Comparison of ENCODE assay signal across 20 cellular contexts in genomic region chr3:40985195-40985594, GRCh38.
DNase-seq lines count a peak whose midpoint lies in the region; ATAC-seq, FAIRE-seq and TF ChIP-seq lines count a peak whose summit lies in the region.
"Had no signal": no experiment of that assay in that cellular context is flagged by ENCODE, and none has a peak within 500 bp of the region (broad histone marks: within the 10 kb centered on the region; RNA-seq: fewer than 3 reads in every experiment).

No MANE protein-coding gene starts in this region.

- TF ChIP-seq CTCF in left lung (IDR thresholded peaks at IDR 0.05) (no peak), kidney (IDR thresholded peaks at IDR 0.05; ENCODE audit: borderline replicate concordance, extremely low read depth, insufficient read depth) (no peak)

- DNase-seq in DMS 273 (lab: John Stamatoyannopoulos, UW; ENCODE audit: unreplicated experiment), result peak; percentile 18
- DNase-seq in DMS 273 treated with DMSO at 0.1 percent for 48 hours (lab: John Stamatoyannopoulos, UW), result no peak
- peak; percentile 18 for DNase-seq in NAMALWA (ENCODE audit: low spot score)
- no peak for DNase-seq in left lung
- no peak for DNase-seq in kidney
- no peak for DNase-seq in hypothalamus (lab: John Stamatoyannopoulos, UW)
- DNase-seq: activated gamma-delta T cell; amygdala; HCEC 1CT; Karpas-422; stimulated activated CD4-positive, alpha-beta T cell treated with anti-CD3 and anti-CD28 coated beads, Interleukin-15, amount 100 ng/mL, for 24 hours; stimulated activated naive CD8-positive, alpha-beta T cell treated with anti-CD3 and anti-CD28 coated beads, Interleukin-15, Interleukin-2, amounts not matched to agents 100 U/mL and 50 U/mL, for 24 hours had no signal

- H3K9me3 ChIP-seq in left lung (no peaks in the 10 kb centered on the region), kidney (ENCODE audit: control insufficient read depth in 1 of 2, low read length in 2 of 2) (no peaks in the 10 kb centered on the region)
- H3K9me3 ChIP-seq: right atrium auricular region had no signal

- intact Hi-C loops in left lung (cut with DNase I), result no loop called here
- intact Hi-C loops in kidney (cut with DNase I), result no loop called here

- no peak overlapping the region for H3K9ac ChIP-seq in kidney (ENCODE audit: low read length in 2 of 2)
- H3K9ac ChIP-seq: BLaER1 treated with 17β-estradiol and CSF1 and Interleukin-3, amounts not matched to agents 10 nM and 100 nM had no signal

- H3K36me3 ChIP-seq in left lung (no peaks in the 10 kb centered on the region), kidney (ENCODE audit: control insufficient read depth in 1 of 2, insufficient read depth in 2 of 2, low read length in 2 of 2) (no peaks in the 10 kb centered on the region)
- H3K36me3 ChIP-seq: BLaER1 treated with 17β-estradiol and CSF1 and Interleukin-3, amounts not matched to agents 10 nM and 100 nM; right atrium auricular region had no signal

- H3K27ac ChIP-seq in left lung, result no peak overlapping the region
- no peak overlapping the region for H3K27ac ChIP-seq in kidney (ENCODE audit: low read depth in 2 of 2, low read length in 2 of 2)
- H3K27ac ChIP-seq: 22Rv1; BLaER1 treated with 17β-estradiol and CSF1 and Interleukin-3, amounts not matched to agents 10 nM and 100 nM; right atrium auricular region had no signal

- FAIRE-seq in kidney (lab: Jason Lieb, UNC), result no peak
- FAIRE-seq: GM18507 had no signal

- ATAC-seq in SK-N-SH treated with all-trans-retinoic acid at 6 μM for 48 hours (no peak), left lung (peak; percentile 37), HG02798 (IDR thresholded peaks at IDR 0.05; ENCODE audit: poor library complexity, unreplicated experiment) (no peak)
- ATAC-seq: activated CD4-positive, CD25-positive, alpha-beta regulatory T cell treated with anti-CD3 and anti-CD28 coated beads, Interleukin-2, amount 50 U/mL, for 24 hours; left lobe of liver; stimulated activated naive CD8-positive, alpha-beta T cell treated with anti-CD3 and anti-CD28 coated beads, Interleukin-15, Interleukin-2, amounts not matched to agents 100 U/mL and 50 U/mL, for 24 hours had no signal

- no peaks in the 10 kb centered on the region for H3K27me3 ChIP-seq in left lung
- H3K27me3 ChIP-seq: BLaER1 treated with 17β-estradiol and CSF1 and Interleukin-3, amounts not matched to agents 10 nM and 100 nM; right atrium auricular region had no signal

- no peak overlapping the region for H3K4me3 ChIP-seq in left lung
- H3K4me3 ChIP-seq in kidney (ENCODE audit: low read length in 2 of 2), result no peak overlapping the region
- H3K4me3 ChIP-seq: BLaER1 treated with 17β-estradiol and CSF1 and Interleukin-3, amounts not matched to agents 10 nM and 100 nM; right atrium auricular region had no signal

- H3K4me1 ChIP-seq in left lung (no peaks in the 10 kb centered on the region), kidney (ENCODE audit: control insufficient read depth in 1 of 2, insufficient read depth in 1 of 2, low read depth in 1 of 2, low read length in 2 of 2) (no peaks in the 10 kb centered on the region)
- H3K4me1 ChIP-seq: right atrium auricular region had no signal

TF ChIP-seq in SK-N-SH treated with all-trans-retinoic acid at 6 μM for 48 hours, 23 proteins besides CTCF, POLR2A, EP300 and RAD21:
- peak; percentile 85; the same call in 1 of the 2 replicates for TF ChIP-seq TSHZ2 (CRISPR knock-in tag; IDR thresholded peaks at IDR 0.05)
- no peak for TF ChIP-seq CREB5 (CRISPR knock-in tag; IDR thresholded peaks at IDR 0.05; ENCODE audit: low read depth)
- TF ChIP-seq TCF4 (CRISPR knock-in tag; IDR thresholded peaks at IDR 0.05; ENCODE audit: borderline replicate concordance), result peak; percentile 83; the same call in 1 of the 2 replicates
- no peak for TF ChIP-seq TOX (CRISPR knock-in tag; IDR thresholded peaks at IDR 0.05; ENCODE audit: borderline replicate concordance)
- no peak for TF ChIP-seq SNAI2 (CRISPR knock-in tag; IDR thresholded peaks at IDR 0.05)
- no peak for TF ChIP-seq ISL1 (CRISPR knock-in tag; IDR thresholded peaks at IDR 0.05)
- TF ChIP-seq, protein P1, sequence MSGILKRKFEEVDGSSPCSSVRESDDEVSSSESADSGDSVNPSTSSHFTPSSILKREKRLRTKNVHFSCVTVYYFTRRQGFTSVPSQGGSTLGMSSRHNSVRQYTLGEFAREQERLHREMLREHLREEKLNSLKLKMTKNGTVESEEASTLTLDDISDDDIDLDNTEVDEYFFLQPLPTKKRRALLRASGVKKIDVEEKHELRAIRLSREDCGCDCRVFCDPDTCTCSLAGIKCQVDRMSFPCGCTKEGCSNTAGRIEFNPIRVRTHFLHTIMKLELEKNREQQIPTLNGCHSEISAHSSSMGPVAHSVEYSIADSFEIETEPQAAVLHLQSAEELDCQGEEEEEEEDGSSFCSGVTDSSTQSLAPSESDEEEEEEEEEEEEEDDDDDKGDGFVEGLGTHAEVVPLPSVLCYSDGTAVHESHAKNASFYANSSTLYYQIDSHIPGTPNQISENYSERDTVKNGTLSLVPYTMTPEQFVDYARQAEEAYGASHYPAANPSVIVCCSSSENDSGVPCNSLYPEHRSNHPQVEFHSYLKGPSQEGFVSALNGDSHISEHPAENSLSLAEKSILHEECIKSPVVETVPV (CRISPR knock-in tag; IDR thresholded peaks at IDR 0.05), result no peak
- no peak for TF ChIP-seq OSR1 (CRISPR knock-in tag; IDR thresholded peaks at IDR 0.05)
- TF ChIP-seq ZNF8 (CRISPR knock-in tag; IDR thresholded peaks at IDR 0.05), result peak; percentile 34; the same call in 1 of the 2 replicates
- TF ChIP-seq PATZ1 (CRISPR knock-in tag; IDR thresholded peaks at IDR 0.05; ENCODE audit: borderline replicate concordance), result no peak
- no peak for TF ChIP-seq RARB (CRISPR knock-in tag; IDR thresholded peaks at IDR 0.05)
- no peak for TF ChIP-seq ARNTL (CRISPR knock-in tag; IDR thresholded peaks at IDR 0.05; ENCODE audit: borderline replicate concordance, low read depth)
- TF ChIP-seq PPARA (CRISPR knock-in tag; IDR thresholded peaks at IDR 0.05; ENCODE audit: borderline replicate concordance), result no peak
- TF ChIP-seq BACH2 (CRISPR knock-in tag; IDR thresholded peaks at IDR 0.05; ENCODE audit: borderline replicate concordance), result no peak
- no peak for TF ChIP-seq ZC3H10 (CRISPR knock-in tag; IDR thresholded peaks at IDR 0.05)
- no peak for TF ChIP-seq ZFP3 (CRISPR knock-in tag; IDR thresholded peaks at IDR 0.05)
- TF ChIP-seq ZNF70 (CRISPR knock-in tag; IDR thresholded peaks at IDR 0.05), result no peak

Comparison
In these comparisons a context has a peak if more than half of its experiments do, and no peak if none do; other contexts are left out.
1. DNase-seq: peak in DMS 273 (single experiment) and NAMALWA (single experiment); none in DMS 273 treated with DMSO at 0.1 percent for 48 hours (single experiment), left lung (0 of 2), kidney (single experiment) and hypothalamus (0 of 51).